Comparison of ENCODE assay signal across 1 cellular context in the genomic region with DNA sequence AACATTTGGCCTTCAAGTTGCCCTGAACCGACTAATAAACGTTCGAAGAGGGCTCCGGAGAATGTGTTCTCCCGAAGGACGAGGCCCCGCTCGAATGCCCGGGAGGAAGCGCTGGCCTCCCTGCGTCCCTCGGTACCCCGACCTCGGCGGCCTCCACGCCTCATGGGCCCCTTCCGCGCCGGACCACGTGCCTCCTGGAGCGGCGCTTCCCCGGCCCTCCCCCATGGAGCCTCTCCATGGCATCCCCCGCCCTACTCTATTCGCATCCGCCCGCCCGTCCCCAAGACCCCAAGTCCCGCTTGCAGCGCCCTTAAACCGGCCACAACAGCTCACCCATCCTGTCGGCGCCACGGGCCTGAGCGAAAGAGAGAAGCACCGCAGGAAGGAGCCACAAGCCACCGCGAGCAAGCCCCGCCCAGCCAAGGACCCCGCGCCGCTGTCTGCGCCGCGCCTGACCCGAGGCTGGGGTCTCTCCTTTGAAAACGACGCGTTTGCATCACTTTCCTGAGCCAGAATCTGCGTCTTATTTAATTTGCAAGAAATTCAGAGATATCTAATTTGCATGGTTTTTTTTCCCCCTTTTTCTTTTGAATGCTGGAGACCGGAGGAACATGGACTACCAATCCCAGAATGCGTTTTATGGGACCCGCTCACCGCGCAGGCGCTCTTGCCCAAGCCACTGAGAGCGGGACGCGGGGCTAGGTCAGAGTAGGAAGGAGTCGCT.
A peak's percentile ranks its signal among the peaks of the same experiment; 100 is the strongest.
TF ChIP-seq lines count a peak whose summit lies in the region.

RPS23 (minus strand) TSS at position 368 of the 724 bp plus-strand sequence; CDS start at position 337, 31 bp downstream.

TF ChIP-seq in K562, 482 proteins besides CTCF, POLR2A, EP300 and RAD21 (continued from another document and continues in another):
- TF ChIP-seq, protein P1, sequence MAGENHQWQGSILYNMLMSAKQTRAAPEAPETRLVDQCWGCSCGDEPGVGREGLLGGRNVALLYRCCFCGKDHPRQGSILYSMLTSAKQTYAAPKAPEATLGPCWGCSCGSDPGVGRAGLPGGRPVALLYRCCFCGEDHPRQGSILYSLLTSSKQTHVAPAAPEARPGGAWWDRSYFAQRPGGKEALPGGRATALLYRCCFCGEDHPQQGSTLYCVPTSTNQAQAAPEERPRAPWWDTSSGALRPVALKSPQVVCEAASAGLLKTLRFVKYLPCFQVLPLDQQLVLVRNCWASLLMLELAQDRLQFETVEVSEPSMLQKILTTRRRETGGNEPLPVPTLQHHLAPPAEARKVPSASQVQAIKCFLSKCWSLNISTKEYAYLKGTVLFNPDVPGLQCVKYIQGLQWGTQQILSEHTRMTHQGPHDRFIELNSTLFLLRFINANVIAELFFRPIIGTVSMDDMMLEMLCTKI (IDR thresholded peaks at IDR 0.05; ENCODE audit: partially characterized antibody): no peak
- TF ChIP-seq ZC3H11A (IDR thresholded peaks at IDR 0.05; ENCODE audit: low read depth, low read length) (no peak), GATA2 (CRISPR knock-in tag; IDR thresholded peaks at IDR 0.05) (no peak), ZNF551 (CRISPR knock-in tag; IDR thresholded peaks at IDR 0.05) (no peak), HNRNPLL (IDR thresholded peaks at IDR 0.05; ENCODE audit: low read depth, low read length, poor library complexity, severe bottlenecking) (peak; percentile 54), C11orf30 (IDR thresholded peaks at IDR 0.05; ENCODE audit: low read depth) (peak; percentile 71), HIVEP1 (CRISPR knock-in tag; IDR thresholded peaks at IDR 0.05) (no peak), ZZZ3 (IDR thresholded peaks at IDR 0.05) (0 out of 2 replicates have a peak, but pooled peaks have one; percentile 51), FOXA1 (IDR thresholded peaks at IDR 0.05; ENCODE audit: borderline replicate concordance) (no peak), PHTF2 (CRISPR knock-in tag; IDR thresholded peaks at IDR 0.05) (no peak), TEAD1 (CRISPR knock-in tag; IDR thresholded peaks at IDR 0.05) (no peak), STAT5A (IDR thresholded peaks at IDR 0.05; ENCODE audit: borderline replicate concordance, low read length) (no peak), SRSF9 (IDR thresholded peaks at IDR 0.05; ENCODE audit: borderline replicate concordance, low read depth, low read length) (no peak), CBX3 (IDR thresholded peaks at IDR 0.05; ENCODE audit: borderline replicate concordance in 1 of 2, low read length in 2 of 2) (no peak; a peak in 1 of 3 replicates), NONO (IDR thresholded peaks at IDR 0.05; ENCODE audit: low read depth in 2 of 2, low read length in 1 of 2) (peak in 1 of 2 experiments; percentile 4; a peak in 1 of 4 replicates), ZNF609 (CRISPR knock-in tag; IDR thresholded peaks at IDR 0.05; ENCODE audit: borderline replicate concordance) (no peak), ETV6 (IDR thresholded peaks at IDR 0.05; ENCODE audit: borderline replicate concordance in 1 of 2, low read depth in 2 of 2, low read length in 1 of 2) (no peak), ETV6 (CRISPR knock-in tag; IDR thresholded peaks at IDR 0.05; ENCODE audit: borderline replicate concordance) (peak; percentile 39; the same call in 1 of the 2 replicates), ZNF217 (CRISPR knock-in tag; IDR thresholded peaks at IDR 0.05) (no peak), KLF10 (CRISPR knock-in tag; IDR thresholded peaks at IDR 0.05) (no peak), ZNF408 (CRISPR knock-in tag; IDR thresholded peaks at IDR 0.05; ENCODE audit: low read depth) (no peak), GABPB1 (CRISPR knock-in tag; IDR thresholded peaks at IDR 0.05) (peak; percentile 81), PPARD (CRISPR knock-in tag; IDR thresholded peaks at IDR 0.05) (no peak), ZNF518B (CRISPR knock-in tag; IDR thresholded peaks at IDR 0.05) (no peak), THRB (CRISPR knock-in tag; conservative IDR thresholded peaks at IDR 0.05) (no peak; the same call in 1 of the 2 replicates), NFRKB (IDR thresholded peaks at IDR 0.05; ENCODE audit: low read depth) (peak; percentile 34), RBM17 (IDR thresholded peaks at IDR 0.05; ENCODE audit: borderline replicate concordance, low read depth, low read length) (no peak), ZFPM2 (CRISPR knock-in tag; IDR thresholded peaks at IDR 0.05) (no peak), TCF3 (CRISPR knock-in tag; IDR thresholded peaks at IDR 0.05) (no peak), ETV5 (CRISPR knock-in tag; IDR thresholded peaks at IDR 0.05; ENCODE audit: low read depth) (no peak), MTA3 (IDR thresholded peaks at IDR 0.05; ENCODE audit: borderline replicate concordance) (peak; percentile 71; the same call in 1 of the 2 replicates), SETDB1 (IDR thresholded peaks at IDR 0.05; ENCODE audit: low read length) (no peak), EHMT2 (IDR thresholded peaks at IDR 0.05) (no peak), ARID1B (IDR thresholded peaks at IDR 0.05) (no peak), XRCC3 (IDR thresholded peaks at IDR 0.05) (no peak), TCF7 (IDR thresholded peaks at IDR 0.05; ENCODE audit: borderline replicate concordance) (no peak; the same call in 1 of the 2 replicates), CAMTA2 (CRISPR knock-in tag; conservative IDR thresholded peaks at IDR 0.05) (no peak), TCF15 (CRISPR knock-in tag; IDR thresholded peaks at IDR 0.05) (no peak), POLR2AphosphoS2 (IDR thresholded peaks at IDR 0.05; ENCODE audit: low read length) (peak; percentile 90)
- TF ChIP-seq, protein P2, sequence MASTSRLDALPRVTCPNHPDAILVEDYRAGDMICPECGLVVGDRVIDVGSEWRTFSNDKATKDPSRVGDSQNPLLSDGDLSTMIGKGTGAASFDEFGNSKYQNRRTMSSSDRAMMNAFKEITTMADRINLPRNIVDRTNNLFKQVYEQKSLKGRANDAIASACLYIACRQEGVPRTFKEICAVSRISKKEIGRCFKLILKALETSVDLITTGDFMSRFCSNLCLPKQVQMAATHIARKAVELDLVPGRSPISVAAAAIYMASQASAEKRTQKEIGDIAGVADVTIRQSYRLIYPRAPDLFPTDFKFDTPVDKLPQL (IDR thresholded peaks at IDR 0.05; ENCODE audit: extremely low read depth, insufficient read length): no peak
- TF ChIP-seq, protein P3, sequence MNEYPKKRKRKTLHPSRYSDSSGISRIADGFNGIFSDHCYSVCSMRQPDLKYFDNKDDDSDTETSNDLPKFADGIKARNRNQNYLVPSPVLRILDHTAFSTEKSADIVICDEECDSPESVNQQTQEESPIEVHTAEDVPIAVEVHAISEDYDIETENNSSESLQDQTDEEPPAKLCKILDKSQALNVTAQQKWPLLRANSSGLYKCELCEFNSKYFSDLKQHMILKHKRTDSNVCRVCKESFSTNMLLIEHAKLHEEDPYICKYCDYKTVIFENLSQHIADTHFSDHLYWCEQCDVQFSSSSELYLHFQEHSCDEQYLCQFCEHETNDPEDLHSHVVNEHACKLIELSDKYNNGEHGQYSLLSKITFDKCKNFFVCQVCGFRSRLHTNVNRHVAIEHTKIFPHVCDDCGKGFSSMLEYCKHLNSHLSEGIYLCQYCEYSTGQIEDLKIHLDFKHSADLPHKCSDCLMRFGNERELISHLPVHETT (CRISPR knock-in tag; conservative IDR thresholded peaks at IDR 0.05 in 1 of 2, IDR thresholded peaks at IDR 0.05 in 1 of 2): no peak; a peak in 1 of 4 replicates
- TF ChIP-seq, protein P4, sequence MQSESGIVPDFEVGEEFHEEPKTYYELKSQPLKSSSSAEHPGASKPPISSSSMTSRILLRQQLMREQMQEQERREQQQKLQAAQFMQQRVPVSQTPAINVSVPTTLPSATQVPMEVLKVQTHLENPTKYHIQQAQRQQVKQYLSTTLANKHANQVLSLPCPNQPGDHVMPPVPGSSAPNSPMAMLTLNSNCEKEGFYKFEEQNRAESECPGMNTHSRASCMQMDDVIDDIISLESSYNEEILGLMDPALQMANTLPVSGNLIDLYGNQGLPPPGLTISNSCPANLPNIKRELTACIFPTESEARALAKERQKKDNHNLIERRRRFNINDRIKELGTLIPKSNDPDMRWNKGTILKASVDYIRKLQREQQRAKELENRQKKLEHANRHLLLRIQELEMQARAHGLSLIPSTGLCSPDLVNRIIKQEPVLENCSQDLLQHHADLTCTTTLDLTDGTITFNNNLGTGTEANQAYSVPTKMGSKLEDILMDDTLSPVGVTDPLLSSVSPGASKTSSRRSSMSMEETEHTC (IDR thresholded peaks at IDR 0.05): no peak
- TF ChIP-seq, protein P5, sequence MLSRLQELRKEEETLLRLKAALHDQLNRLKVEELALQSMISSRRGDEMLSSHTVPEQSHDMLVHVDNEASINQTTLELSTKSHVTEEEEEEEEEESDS (CRISPR knock-in tag; IDR thresholded peaks at IDR 0.05): no peak
